ENCODE assay signal across 8 cellular contexts in the genomic region with DNA sequence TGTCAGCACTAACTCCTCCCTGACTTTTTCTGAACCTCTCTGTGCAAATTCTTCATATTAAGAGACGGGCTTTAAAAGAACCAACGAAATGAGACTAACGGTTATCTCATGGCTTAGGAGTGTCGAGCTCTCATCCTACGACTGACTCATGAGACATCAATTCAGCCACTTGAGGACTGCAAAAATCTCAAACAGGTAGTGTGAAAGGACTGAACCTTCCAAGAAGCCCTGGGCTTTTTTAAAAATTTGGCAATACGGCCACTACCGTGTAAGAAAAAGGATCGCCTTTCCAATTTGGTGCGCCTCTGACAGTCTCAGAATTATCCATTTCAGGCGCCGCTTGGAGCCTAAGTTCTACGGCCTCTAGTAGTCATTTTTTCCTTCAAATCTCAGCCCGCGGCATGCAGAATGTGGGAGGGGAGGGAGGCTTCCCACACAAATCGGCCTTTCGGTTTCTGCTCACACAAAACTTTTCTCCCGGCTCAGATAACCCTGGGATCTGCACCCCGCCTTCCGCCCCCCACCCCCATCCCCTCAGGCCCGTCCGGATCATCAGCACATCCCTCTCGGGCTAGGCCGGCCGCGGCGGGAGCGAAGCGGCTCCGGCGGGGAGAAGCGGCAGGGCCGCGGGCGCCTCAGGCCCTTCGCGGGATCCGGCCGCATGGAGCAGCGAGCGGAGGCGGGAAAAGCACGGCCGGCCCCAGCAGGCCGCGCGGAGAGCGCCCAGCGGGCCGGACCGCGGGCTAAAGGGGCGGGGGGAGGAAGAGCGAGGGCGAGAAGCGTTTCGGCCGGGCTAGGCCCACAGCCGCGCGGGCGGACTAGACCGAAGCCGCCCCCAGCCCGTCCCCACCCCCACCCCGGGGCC. TPM values are rescaled to one million over a fixed set of nuclear protein-coding genes. Genes with fewer than 3 reads are reported as not detected.
DNase-seq lines count a peak whose midpoint lies in the region; ATAC-seq and TF ChIP-seq lines count a peak whose summit lies in the region.

No MANE protein-coding gene starts in this region.

- H2AFZ ChIP-seq in PC-3 (ENCODE audit: low read length), result peak overlapping the region; percentile 35; the same call in 1 of the 2 replicates

- BruUV-seq in PC-3 (replicated peaks; lab: Mats Ljungman, UMichigan), result TSS peak; percentile 45

- H3K9me3 ChIP-seq in PC-3 (ENCODE audit: low read length) (no peaks in the 10 kb centered on the region), upper lobe of right lung (no peaks in the 10 kb centered on the region)

- no peaks in the 10 kb centered on the region for H3K27me3 Mint-ChIP-seq in osteocyte (ENCODE audit: unreplicated experiment)

- no peaks in the 10 kb centered on the region for H3K9me2 ChIP-seq in PC-3 (replicated peaks; ENCODE audit: low read length)

- ATAC-seq in HG02852 (IDR thresholded peaks at IDR 0.05; ENCODE audit: unreplicated experiment) (peak; percentile 15), PC-3 (peak; percentile 5), upper lobe of right lung (peak; percentile 50)

- H3K4me1 Mint-ChIP-seq in osteocyte (ENCODE audit: unreplicated experiment), result peaks cover 49% of the 10 kb centered on the region

- peaks cover 46% of the 10 kb centered on the region for H4K20me1 ChIP-seq in PC-3 (ENCODE audit: low read length)

- peak overlapping the region; percentile 85 for H3K27ac Mint-ChIP-seq in osteocyte (ENCODE audit: unreplicated experiment)

- peak overlapping the region; percentile 76 for H3K4me3 ChIP-seq in PC-3 (ENCODE audit: low read length)
- H3K4me3 ChIP-seq in upper lobe of right lung, result peak overlapping the region; percentile 83

- intact Hi-C loops in PC-3 (cut with micrococcal nuclease), result loop anchor here (1.0 to 2.0 kb wide), 3 partner anchors 25 to 61 kb away; no protein-coding TSS in a partner anchor
- intact Hi-C loops in upper lobe of right lung (cut with DNase I), result no loop called here

- DNase-seq in NCI-H345 (lab: John Stamatoyannopoulos, UW) (peak; percentile 49), NCI-H345 treated with DMSO at 0.1 percent for 48 hours (lab: John Stamatoyannopoulos, UW; ENCODE audit: unreplicated experiment) (no peak), PC-3 (peak; percentile 57), germinal center (ENCODE audit: low spot score) (peak; percentile 31), osteocyte (ENCODE audit: extremely low spot score, unreplicated experiment) (peak; percentile 85), upper lobe of right lung (no peak)
- DNase-seq in activated effector memory CD4-positive, alpha-beta T cell treated with anti-CD3 and anti-CD28 coated beads, Interleukin-2, amount 50 U/mL, for 16 hours, result peak; percentile 83

- H3K27me3 ChIP-seq in PC-3 (ENCODE audit: low read length) (no peaks in the 10 kb centered on the region), upper lobe of right lung (no peaks in the 10 kb centered on the region)

- H3F3A ChIP-seq in PC-3 (ENCODE audit: low read length, unreplicated experiment), result no peaks in the 10 kb centered on the region

- TF ChIP-seq CTCF in PC-3 (conservative IDR thresholded peaks at IDR 0.05; ENCODE audit: low read depth, low read length), result no peak
- no peak for TF ChIP-seq CTCF in osteocyte (IDR thresholded peaks at IDR 0.05)
- TF ChIP-seq CTCF in upper lobe of right lung (IDR thresholded peaks at IDR 0.05), result no peak

- peaks cover 26% of the 10 kb centered on the region for H3K4me1 ChIP-seq in PC-3 (ENCODE audit: insufficient read depth, low read length)
- H3K4me1 ChIP-seq in upper lobe of right lung, result peaks cover 44% of the 10 kb centered on the region

- H3K79me2 ChIP-seq in PC-3 (ENCODE audit: low read length), result peaks cover 57% of the 10 kb centered on the region

- no peaks in the 10 kb centered on the region for H3K9me3 Mint-ChIP-seq in osteocyte (ENCODE audit: unreplicated experiment)

- H3K27ac ChIP-seq in PC-3 (ENCODE audit: low read length) (peak overlapping the region; percentile 86), upper lobe of right lung (peak overlapping the region; percentile 94)

- H3K36me3 Mint-ChIP-seq in osteocyte (ENCODE audit: unreplicated experiment), result peaks cover 2% of the 10 kb centered on the region

- peak overlapping the region; percentile 88 for H3K4me3 Mint-ChIP-seq in osteocyte (ENCODE audit: unreplicated experiment)

- H3K4me2 ChIP-seq in PC-3 (ENCODE audit: low read length), result peak overlapping the region; percentile 96

- CTCF ChIA-PET in PC-3 (lab: Charles Lee), result interaction anchor here (1.7 kb wide), 1 partner anchor 60 kb away, joined by 14 read pairs; no protein-coding TSS in a partner anchor

- H3K36me3 ChIP-seq in PC-3 (ENCODE audit: low read depth, low read length) (peaks cover 14% of the 10 kb centered on the region), upper lobe of right lung (no peaks in the 10 kb centered on the region)

- peak overlapping the region; percentile 97 for H3K9ac ChIP-seq in PC-3 (ENCODE audit: low read length)

- POLR2A ChIA-PET in PC-3 (lab: Charles Lee; ENCODE audit: unreplicated experiment), result interaction anchor here (0.5 to 1.2 kb wide), 5 partner anchors 25 to 454 kb away, joined by 3 to 59 read pairs (median 21); no protein-coding TSS in a partner anchor

RNA-seq across cellular contexts. Expression of a gene that starts 0.6 kb away (rescaled TPM):
- total RNA-seq in PC-3 (2014; rRNA removed) (141 and 193 TPM in 2 replicates), osteocyte (140 and 151 TPM in 2 replicates), upper lobe of right lung (85.2 TPM)

RNA-seq across cellular contexts. Expression of a gene that starts 26.2 kb away (rescaled TPM):
- total RNA-seq in PC-3 (2014; rRNA removed) (7.8 and 10.5 TPM in 2 replicates), osteocyte (17.4 and 18.4 TPM in 2 replicates), upper lobe of right lung (10.9 TPM)

Comparison
In these comparisons a context has a peak if more than half of its experiments do, and no peak if none do; other contexts are left out.
1. DNase-seq: peak in NCI-H345 (single experiment), PC-3 (single experiment), activated effector memory CD4-positive, alpha-beta T cell treated with anti-CD3 and anti-CD28 coated beads, Interleukin-2, amount 50 U/mL, for 16 hours (single experiment), germinal center (single experiment) and osteocyte (single experiment); none in NCI-H345 treated with DMSO at 0.1 percent for 48 hours (single experiment) and upper lobe of right lung (single experiment).
2. Peak in every context shown above with its lines, with median percentiles within 50 percentile points of each other: ATAC-seq.